20 cellular contexts compared by ENCODE assay signal in genomic region chr9:129809346-129809745, GRCh38. TPM values are rescaled to one million over a fixed set of nuclear protein-coding genes. Genes with fewer than 3 reads are reported as not detected.
"Had no signal": no experiment of that assay in that cellular context is flagged by ENCODE, and none has a peak within 500 bp of the region (broad histone marks: within the 10 kb centered on the region; RNA-seq: fewer than 3 reads in every experiment).

No MANE protein-coding gene starts in this region.

- FAIRE-seq: endometrium had no signal

- H3K4me1 ChIP-seq: breast epithelium had no signal

- H3K9ac ChIP-seq: SK-N-SH had no signal

- H3K27me3 ChIP-seq: ascending aorta, breast epithelium, esophagus squamous epithelium had no signal

- H3K27ac ChIP-seq: ascending aorta, breast epithelium, esophagus squamous epithelium, prostate gland, skin epidermis, WERI-Rb-1 had no signal

- DNase-seq: activated CD8-positive, alpha-beta T cell treated with anti-CD3 and anti-CD28 coated beads for 36 hours; activated gamma-delta T cell; activated T-cell treated with anti-CD3 and anti-CD28 coated beads, Interleukin-2, amount 50 U/mL, for 72 hours; esophagus squamous epithelium; kidney glomerular epithelial cell; left ventricle myocardium superior; mucosa of descending colon; naive thymus-derived CD8-positive, alpha-beta T cell; occipital lobe; right cardiac atrium; SK-N-SH; stimulated activated CD4-positive, alpha-beta T cell treated with anti-CD3 and anti-CD28 coated beads, Interleukin-4, amount 100 ng/mL, for 24 hours; stimulated activated CD8-positive, alpha-beta memory T cell treated with anti-CD3 and anti-CD28 coated beads, Interleukin-4, amount 100 ng/mL, for 48 hours; T-cell; WERI-Rb-1 had no signal

- H3K4me2 ChIP-seq: SK-N-SH had no signal

- H3K36me3 ChIP-seq: breast epithelium, prostate gland had no signal

- H3K9me3 ChIP-seq: ascending aorta, breast epithelium, esophagus squamous epithelium, mucosa of descending colon, prostate gland, SK-N-SH had no signal

- H3K4me3 ChIP-seq: ascending aorta, breast epithelium, esophagus squamous epithelium, mucosa of descending colon, prostate gland, skin epidermis had no signal

RNA-seq across cellular contexts. Expression of gene PTGES, which starts 56.5 kb away (rescaled TPM):
- total RNA-seq: naive thymus-derived CD8-positive, alpha-beta T cell; T-cell had no signal
